In the genomic region with DNA sequence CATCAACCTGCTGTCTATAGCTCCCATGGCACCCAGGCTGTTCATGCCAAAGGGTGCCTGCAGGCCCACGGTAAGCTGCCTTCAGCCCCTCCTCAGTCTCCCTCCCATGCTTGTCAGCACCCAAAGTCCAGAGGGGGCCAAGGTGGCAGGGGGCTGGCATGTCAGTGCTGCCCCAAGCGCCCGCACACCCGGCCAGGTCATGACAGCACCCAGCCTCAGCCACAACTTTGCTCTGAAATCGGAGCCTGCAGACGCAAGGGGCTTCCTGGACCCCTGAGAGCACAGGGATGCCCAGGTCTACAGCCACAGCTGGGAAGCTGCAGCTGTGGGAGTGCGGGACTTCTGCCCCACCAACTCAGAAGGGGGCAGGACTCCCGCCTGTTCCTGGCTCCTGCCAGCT, we compare ENCODE assay signal across 30 cellular contexts.
"Had no signal": no experiment of that assay in that cellular context is flagged by ENCODE, and none has a peak within 500 bp of the region (broad histone marks: within the 10 kb centered on the region; RNA-seq: fewer than 3 reads in every experiment).

No MANE protein-coding gene starts in this region.

- H3K4me1 ChIP-seq: body of pancreas, breast epithelium had no signal

- H3K9me3 ChIP-seq: adrenal gland, body of pancreas, breast epithelium had no signal

- H3K27ac ChIP-seq: body of pancreas, brain microvascular endothelial cell, breast epithelium, WERI-Rb-1 had no signal

- H3K4me3 ChIP-seq: adrenal gland, body of pancreas, breast epithelium had no signal

- ATAC-seq: activated CD4-positive, alpha-beta T cell treated with anti-CD3 and anti-CD28 coated beads for 36 hours; activated CD4-positive, CD25-positive, alpha-beta regulatory T cell treated with anti-CD3 and anti-CD28 coated beads, Interleukin-2, amount 50 U/mL, for 24 hours; activated CD8-positive, alpha-beta memory T cell treated with anti-CD3 and anti-CD28 coated beads, Interleukin-2, amount 10 ng/mL, durations not matched to agents 7 days and 5 days; activated CD8-positive, alpha-beta T cell treated with anti-CD3 and anti-CD28 coated beads, Interleukin-2, amount 10 ng/mL, durations not matched to agents 7 days and 5 days; body of pancreas; WTC11 had no signal

- H3K27me3 ChIP-seq: adrenal gland, body of pancreas, brain microvascular endothelial cell, breast epithelium had no signal

- DNase-seq: activated CD4-positive, alpha-beta memory T cell treated with anti-CD3 and anti-CD28 coated beads, Interleukin-2, amount 10 ng/mL, durations not matched to agents 7 days and 5 days; activated CD4-positive, alpha-beta T cell treated with anti-CD3 and anti-CD28 coated beads for 1 hour; activated CD4-positive, alpha-beta T cell treated with anti-CD3 and anti-CD28 coated beads for 36 hours; activated CD4-positive, alpha-beta T cell treated with anti-CD3 and anti-CD28 coated beads for 48 hours; activated CD4-positive, alpha-beta T cell treated with anti-CD3 and anti-CD28 coated beads, Interleukin-2, amount 10 ng/mL, durations not matched to agents 7 days and 5 days; activated CD4-positive, alpha-beta T cell treated with anti-CD3 and anti-CD28 coated beads, Interleukin-2, amount 50 U/mL, for 48 hours; activated CD4-positive, CD25-positive, alpha-beta regulatory T cell; activated CD8-positive, alpha-beta memory T cell treated with anti-CD3 and anti-CD28 coated beads for 24 hours; activated CD8-positive, alpha-beta memory T cell treated with anti-CD3 and anti-CD28 coated beads, Interleukin-2, amount 10 ng/mL, durations not matched to agents 7 days and 5 days; activated CD8-positive, alpha-beta memory T cell treated with anti-CD3 and anti-CD28 coated beads, Interleukin-2, amount 50 U/mL, for 48 hours; activated CD8-positive, alpha-beta T cell treated with anti-CD3 and anti-CD28 coated beads, Interleukin-2, amount 10 ng/mL, durations not matched to agents 7 days and 5 days; activated effector memory CD4-positive, alpha-beta T cell treated with Interleukin-2 at 50 U/mL for 16 hours; activated gamma-delta T cell; activated naive CD4-positive, alpha-beta T cell treated with anti-CD3 and anti-CD28 coated beads, Interleukin-2, amount 10 ng/mL, durations not matched to agents 7 days and 5 days; activated naive CD4-positive, alpha-beta T cell treated with Interleukin-2 at 50 U/mL for 16 hours; activated naive CD8-positive, alpha-beta T cell treated with anti-CD3 and anti-CD28 coated beads for 36 hours; activated T-cell treated with anti-CD3 and anti-CD28 coated beads, Interleukin-2, amount 50 U/mL, for 24 hours; activated T-cell treated with anti-CD3 and anti-CD28 coated beads, Interleukin-2, amount 50 U/mL, for 48 hours; adrenal gland; amniotic stem cell; aorta; body of pancreas; brain microvascular endothelial cell; central memory CD4-positive, alpha-beta T cell; T-helper 1 cell; T-helper 9 cell; WERI-Rb-1 had no signal
